In genomic region chr22:46335201-46336118, GRCh38 we compare ENCODE assay signal across 7 cellular contexts. TPM values are rescaled to one million over a fixed set of nuclear protein-coding genes. Genes with fewer than 3 reads are reported as not detected.
DNase-seq lines count a peak whose midpoint lies in the region; ATAC-seq and TF ChIP-seq lines count a peak whose summit lies in the region.

TRMU (plus strand) TSS chr22:46335714; CDS start chr22:46335765, 51 bp downstream.

- H3K36me3 ChIP-seq in WERI-Rb-1 (peaks cover 53% of the 10 kb centered on the region), mammary epithelial cell (ENCODE audit: insufficient read depth, low read length) (peaks cover 16% of the 10 kb centered on the region), smooth muscle cell (ENCODE audit: low read depth) (peaks cover 11% of the 10 kb centered on the region)

- TF ChIP-seq CTCF in WERI-Rb-1 (IDR thresholded peaks at IDR 0.05; ENCODE audit: low read depth, low read length) (no peak), mammary epithelial cell (conservative IDR thresholded peaks at IDR 0.05 in 1 of 2, IDR thresholded peaks at IDR 0.05 in 1 of 2; ENCODE audit: extremely low read depth in 1 of 2, insufficient read depth in 1 of 2, low read depth in 1 of 2, low read length in 2 of 2) (no peak), smooth muscle cell (IDR thresholded peaks at IDR 0.05; ENCODE audit: borderline replicate concordance, insufficient read depth, poor library complexity, severe bottlenecking) (no peak)

- DNase-seq in NCI-H2171 (lab: John Stamatoyannopoulos, UW) (peak; percentile 84), WERI-Rb-1 (peak; percentile 84), mammary epithelial cell (peak; percentile 81), iPS-NIHi7 (ENCODE audit: extremely low spot score) (peak; percentile 97), smooth muscle cell (lab: John Stamatoyannopoulos, UW; ENCODE audit: unreplicated experiment) (peak; percentile 33)

- peak within 1 kb of the TSS; percentile 58 for H3K9ac ChIP-seq in mammary epithelial cell (ENCODE audit: insufficient read depth, low read length)
- peak within 1 kb of the TSS; percentile 88 for H3K9ac ChIP-seq in smooth muscle cell (ENCODE audit: low read depth)

- ATAC-seq in GM18502 (IDR thresholded peaks at IDR 0.05; ENCODE audit: poor library complexity, unreplicated experiment) (peak; percentile 86), HG02884 (IDR thresholded peaks at IDR 0.05; ENCODE audit: unreplicated experiment) (peak; percentile 80)

- H4K20me1 ChIP-seq in mammary epithelial cell (ENCODE audit: insufficient read depth, low read length), result no peaks in the 10 kb centered on the region
- H4K20me1 ChIP-seq in smooth muscle cell (ENCODE audit: low read depth), result peaks cover 16% of the 10 kb centered on the region

- H3K79me2 ChIP-seq in mammary epithelial cell (ENCODE audit: insufficient read depth, low read length) (peaks cover 45% of the 10 kb centered on the region), smooth muscle cell (ENCODE audit: low read depth) (peaks cover 35% of the 10 kb centered on the region)

- H2AFZ ChIP-seq in mammary epithelial cell (ENCODE audit: low read depth, low read length) (peak within 1 kb of the TSS; percentile 86), smooth muscle cell (ENCODE audit: low read depth) (peak within 1 kb of the TSS; percentile 99)

- CTCF ChIA-PET in mammary epithelial cell (lab: Charles Lee; ENCODE audit: low non-redundant PET), result no interaction called here

- in situ Hi-C loops in mammary epithelial cell (cut with MboI; ENCODE audit: low sequenced_read_pairs in 2 of 2), result no loop called here

- BruUV-seq in mammary epithelial cell (replicated peaks; lab: Mats Ljungman, UMichigan), result TSS peak; percentile 37

- no peaks in the 10 kb centered on the region for H3K27me3 ChIP-seq in WERI-Rb-1 (ENCODE audit: insufficient read depth, low read depth, severe bottlenecking)
- H3K27me3 ChIP-seq in mammary epithelial cell (ENCODE audit: insufficient read depth, low read length), result no peaks in the 10 kb centered on the region
- no peaks in the 10 kb centered on the region for H3K27me3 ChIP-seq in smooth muscle cell (ENCODE audit: low read depth)

- H3K4me2 ChIP-seq in mammary epithelial cell (ENCODE audit: insufficient read depth, low read depth, low read length) (peak within 1 kb of the TSS; percentile 88), smooth muscle cell (peak within 1 kb of the TSS; percentile 95)

- no peaks in the 10 kb centered on the region for H3K9me3 ChIP-seq in WERI-Rb-1 (ENCODE audit: severe bottlenecking)
- H3K9me3 ChIP-seq in mammary epithelial cell (replicated peaks; ENCODE audit: insufficient read depth, low read length), result no peaks in the 10 kb centered on the region
- H3K9me3 ChIP-seq in smooth muscle cell (replicated peaks; ENCODE audit: low read depth), result no peaks in the 10 kb centered on the region

- peak within 1 kb of the TSS; percentile 87 for H3K27ac ChIP-seq in WERI-Rb-1
- H3K27ac ChIP-seq in mammary epithelial cell (ENCODE audit: insufficient read depth, low read depth, low read length), result peak within 1 kb of the TSS; percentile 40
- H3K27ac ChIP-seq in smooth muscle cell (ENCODE audit: low read depth), result peak within 1 kb of the TSS; percentile 88

- dilution Hi-C loops in mammary epithelial cell (cut with HindIII; ENCODE audit: low sequenced_read_pairs), result loop anchor here (5.0 to 10.0 kb wide), 5 partner anchors 69 to 331 kb away; no protein-coding TSS in a partner anchor

- H3F3A ChIP-seq in smooth muscle cell (ENCODE audit: low read depth), result peaks cover 8% of the 10 kb centered on the region

- WGBS in mammary epithelial cell (ENCODE audit: low coverage, missing lambda C conversion rate), result 6% methylated on average over 28 of the region's 93 CpGs
- 2% methylated on average over 89 of the region's 93 CpGs for WGBS in smooth muscle cell (ENCODE audit: low lambda C conversion rate)

- H3K4me3 ChIP-seq in WERI-Rb-1 (ENCODE audit: low read depth, low read length), result peak within 1 kb of the TSS; percentile 82
- H3K4me3 ChIP-seq in mammary epithelial cell (replicated peaks in 1 of 3; ENCODE audit: insufficient read depth in 1 of 3, low read depth in 2 of 3, low read length in 3 of 3), result peak within 1 kb of the TSS; percentile 68 to 96 (median 87)
- peak within 1 kb of the TSS; percentile 95 for H3K4me3 ChIP-seq in smooth muscle cell

- intact Hi-C loops in mammary epithelial cell (cut with micrococcal nuclease), result no loop called here

- H3K4me1 ChIP-seq in mammary epithelial cell (ENCODE audit: insufficient read depth, low read length), result peaks cover 10% of the 10 kb centered on the region
- H3K4me1 ChIP-seq in smooth muscle cell (ENCODE audit: low read depth), result peaks cover 12% of the 10 kb centered on the region

RNA-seq across cellular contexts. Expression of gene TRMU, which starts in this region (rescaled TPM):
- 10 to 100 TPM; 16.3 to 42.0 TPM for total RNA-seq in mammary epithelial cell
- polyA plus RNA-seq in mammary epithelial cell, result 28.0 TPM
- polyA minus RNA-seq in mammary epithelial cell, result 32.4 TPM
- 15.8 and 17.3 TPM in 2 replicates for total RNA-seq in smooth muscle cell
- polyA plus RNA-seq in smooth muscle cell, result 20.5 and 33.7 TPM in 2 replicates

Comparison
In these comparisons a context has a peak if more than half of its experiments do, and no peak if none do; other contexts are left out.
1. Peak in every context shown above with its lines: DNase-seq, ATAC-seq, H3K4me3 ChIP-seq and H3K27ac ChIP-seq.
2. DNase-seq: peak in every context shown above with its lines; median percentile 97 in iPS-NIHi7; 84 in NCI-H2171; 84 in WERI-Rb-1; 81 in mammary epithelial cell; 33 in smooth muscle cell.